8 cellular contexts compared by ENCODE assay signal in genomic region chr17:1829579-1830257, GRCh38. TPM values are rescaled to one million over a fixed set of nuclear protein-coding genes. Genes with fewer than 3 reads are reported as not detected.
DNase-seq lines count a peak whose midpoint lies in the region; ATAC-seq and TF ChIP-seq lines count a peak whose summit lies in the region.

Gene RPA1 (plus strand): TSS chr17:1830005. CDS start chr17:1830094, 89 bp downstream.
A gene with protein sequence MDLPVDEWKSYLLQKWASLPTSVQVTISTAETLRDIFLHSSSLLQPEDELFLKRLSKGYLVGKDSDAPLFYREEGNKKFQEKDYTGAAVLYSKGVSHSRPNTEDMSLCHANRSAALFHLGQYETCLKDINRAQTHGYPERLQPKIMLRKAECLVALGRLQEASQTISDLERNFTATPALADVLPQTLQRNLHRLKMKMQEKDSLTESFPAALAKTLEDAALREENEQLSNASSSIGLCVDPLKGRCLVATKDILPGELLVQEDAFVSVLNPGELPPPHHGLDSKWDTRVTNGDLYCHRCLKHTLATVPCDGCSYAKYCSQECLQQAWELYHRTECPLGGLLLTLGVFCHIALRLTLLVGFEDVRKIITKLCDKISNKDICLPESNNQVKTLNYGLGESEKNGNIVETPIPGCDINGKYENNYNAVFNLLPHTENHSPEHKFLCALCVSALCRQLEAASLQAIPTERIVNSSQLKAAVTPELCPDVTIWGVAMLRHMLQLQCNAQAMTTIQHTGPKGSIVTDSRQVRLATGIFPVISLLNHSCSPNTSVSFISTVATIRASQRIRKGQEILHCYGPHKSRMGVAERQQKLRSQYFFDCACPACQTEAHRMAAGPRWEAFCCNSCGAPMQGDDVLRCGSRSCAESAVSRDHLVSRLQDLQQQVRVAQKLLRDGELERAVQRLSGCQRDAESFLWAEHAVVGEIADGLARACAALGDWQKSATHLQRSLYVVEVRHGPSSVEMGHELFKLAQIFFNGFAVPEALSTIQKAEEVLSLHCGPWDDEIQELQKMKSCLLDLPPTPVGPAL (minus strand): TSS chr17:1829902. CDS start chr17:1827994, 1,908 bp downstream.

- peak; percentile 71 for DNase-seq in DMS79 (lab: John Stamatoyannopoulos, UW)
- DNase-seq in RPMI8226 = peak; percentile 90
- peak; percentile 81 for DNase-seq in fibroblast of pulmonary artery (ENCODE audit: low read depth)
- peak; percentile 95 for DNase-seq in natural killer cell treated with Interleukin-12 subunit alpha and Interleukin-12 subunit beta and Interleukin-15 and Interleukin-18, amount 100 ng/mL, for 72 hours (ENCODE audit: low spot score)
- peak; percentile 77 to 89 (median 86) for DNase-seq in stimulated activated naive CD4-positive, alpha-beta T cell (lab: John Stamatoyannopoulos, UW)

- no peak for TF ChIP-seq RAD21 in Ishikawa (IDR thresholded peaks at IDR 0.05; ENCODE audit: low read depth)

- ATAC-seq in GM21619 (IDR thresholded peaks at IDR 0.05; ENCODE audit: unreplicated experiment) = peak; percentile 68
- peak; percentile 96 for ATAC-seq in activated T-helper 17 cell treated with anti-CD3 and anti-CD28 coated beads, Interleukin-2, amount 50 U/mL, for 72 hours (replicated peaks)
- peak; percentile 100 for ATAC-seq in natural killer cell treated with Interleukin-12 subunit alpha and Interleukin-12 subunit beta and Interleukin-15 and Interleukin-18, amount 100 ng/mL, for 72 hours

- no peak for TF ChIP-seq CTCF in fibroblast of pulmonary artery (IDR thresholded peaks at IDR 0.05; ENCODE audit: low read length, missing control alignments)

- TF ChIP-seq EP300 in Ishikawa (IDR thresholded peaks at IDR 0.05; ENCODE audit: borderline replicate concordance) = no peak

- no peaks in the 10 kb centered on the region for H3K27me3 Mint-ChIP-seq in activated T-helper 17 cell treated with anti-CD3 and anti-CD28 coated beads, Interleukin-2, amount 50 U/mL, for 72 hours
- no peaks in the 10 kb centered on the region for H3K27me3 Mint-ChIP-seq in natural killer cell treated with Interleukin-12 subunit alpha and Interleukin-12 subunit beta and Interleukin-15 and Interleukin-18, amount 100 ng/mL, for 72 hours

- peaks cover 67% of the 10 kb centered on the region for H3K36me3 Mint-ChIP-seq in activated T-helper 17 cell treated with anti-CD3 and anti-CD28 coated beads, Interleukin-2, amount 50 U/mL, for 72 hours (ENCODE audit: low read depth)
- H3K36me3 Mint-ChIP-seq in natural killer cell treated with Interleukin-12 subunit alpha and Interleukin-12 subunit beta and Interleukin-15 and Interleukin-18, amount 100 ng/mL, for 72 hours = peaks cover 13% of the 10 kb centered on the region

- peaks cover 42% of the 10 kb centered on the region for H3K4me1 Mint-ChIP-seq in activated T-helper 17 cell treated with anti-CD3 and anti-CD28 coated beads, Interleukin-2, amount 50 U/mL, for 72 hours
- H3K4me1 Mint-ChIP-seq in natural killer cell treated with Interleukin-12 subunit alpha and Interleukin-12 subunit beta and Interleukin-15 and Interleukin-18, amount 100 ng/mL, for 72 hours (ENCODE audit: low read depth in 2 of 2) = peaks cover 41 to 44% of the 10 kb centered on the region in 2 donors

- peak within 1 kb of the TSS; percentile 79 for H3K4me3 ChIP-seq in fibroblast of pulmonary artery (replicated peaks; ENCODE audit: low read depth, low read length)

- peak within 1 kb of the TSS; percentile 93 for H3K4me3 Mint-ChIP-seq in activated T-helper 17 cell treated with anti-CD3 and anti-CD28 coated beads, Interleukin-2, amount 50 U/mL, for 72 hours
- peak within 1 kb of the TSS; percentile 98 for H3K4me3 Mint-ChIP-seq in natural killer cell treated with Interleukin-12 subunit alpha and Interleukin-12 subunit beta and Interleukin-15 and Interleukin-18, amount 100 ng/mL, for 72 hours

- no peaks in the 10 kb centered on the region for H3K9me3 Mint-ChIP-seq in activated T-helper 17 cell treated with anti-CD3 and anti-CD28 coated beads, Interleukin-2, amount 50 U/mL, for 72 hours
- H3K9me3 Mint-ChIP-seq in natural killer cell treated with Interleukin-12 subunit alpha and Interleukin-12 subunit beta and Interleukin-15 and Interleukin-18, amount 100 ng/mL, for 72 hours = no peaks in the 10 kb centered on the region

- H3K27ac Mint-ChIP-seq in activated T-helper 17 cell treated with anti-CD3 and anti-CD28 coated beads, Interleukin-2, amount 50 U/mL, for 72 hours = peak within 1 kb of the TSS; percentile 87
- H3K27ac Mint-ChIP-seq in natural killer cell treated with Interleukin-12 subunit alpha and Interleukin-12 subunit beta and Interleukin-15 and Interleukin-18, amount 100 ng/mL, for 72 hours = peak within 1 kb of the TSS; percentile 72 to 81

TF ChIP-seq in Ishikawa, 13 proteins besides CTCF, POLR2A, EP300 and RAD21:
- TF ChIP-seq EGR1 (IDR thresholded peaks at IDR 0.05) = no peak
- TF ChIP-seq ZBTB7A (IDR thresholded peaks at IDR 0.05; ENCODE audit: low read depth) = no peak; the same call in 1 of the 2 replicates
- TF ChIP-seq TAF1 (IDR thresholded peaks at IDR 0.05; ENCODE audit: low read depth) = peak; percentile 43; the same call in 1 of the 2 replicates
- peak; percentile 68; the same call in 1 of the 2 replicates for TF ChIP-seq MAX (IDR thresholded peaks at IDR 0.05)
- no peak for TF ChIP-seq TEAD4 (IDR thresholded peaks at IDR 0.05)
- TF ChIP-seq TCF12 (IDR thresholded peaks at IDR 0.05; ENCODE audit: low read depth) = peak; percentile 15; the same call in 1 of the 2 replicates
- no peak; the same call in 1 of the 2 replicates for TF ChIP-seq NFIC (IDR thresholded peaks at IDR 0.05)
- TF ChIP-seq, protein P1, sequence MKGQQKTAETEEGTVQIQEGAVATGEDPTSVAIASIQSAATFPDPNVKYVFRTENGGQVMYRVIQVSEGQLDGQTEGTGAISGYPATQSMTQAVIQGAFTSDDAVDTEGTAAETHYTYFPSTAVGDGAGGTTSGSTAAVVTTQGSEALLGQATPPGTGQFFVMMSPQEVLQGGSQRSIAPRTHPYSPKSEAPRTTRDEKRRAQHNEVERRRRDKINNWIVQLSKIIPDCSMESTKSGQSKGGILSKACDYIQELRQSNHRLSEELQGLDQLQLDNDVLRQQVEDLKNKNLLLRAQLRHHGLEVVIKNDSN (IDR thresholded peaks at IDR 0.05) = peak; percentile 98
- TF ChIP-seq YY1 (IDR thresholded peaks at IDR 0.05; ENCODE audit: low read depth) = peak; percentile 57

RNA-seq across cellular contexts. Expression of gene RPA1, which starts in this region (rescaled TPM):
- 100 to 1,000 TPM; 121 to 139 TPM for total RNA-seq in activated T-helper 17 cell treated with anti-CD3 and anti-CD28 coated beads, Interleukin-2, amount 50 U/mL, for 72 hours
- total RNA-seq in natural killer cell treated with Interleukin-12 subunit alpha and Interleukin-12 subunit beta and Interleukin-15 and Interleukin-18, amount 100 ng/mL, for 72 hours = 100 to 1,000 TPM; 144 to 169 TPM

RNA-seq across cellular contexts. Expression of the second gene that starts in this region (rescaled TPM):
- 10 to 100 TPM; 19.7 to 20.2 TPM for total RNA-seq in activated T-helper 17 cell treated with anti-CD3 and anti-CD28 coated beads, Interleukin-2, amount 50 U/mL, for 72 hours
- 10 to 100 TPM; 28.4 to 35.7 TPM for total RNA-seq in natural killer cell treated with Interleukin-12 subunit alpha and Interleukin-12 subunit beta and Interleukin-15 and Interleukin-18, amount 100 ng/mL, for 72 hours

Comparison
In these comparisons a context has a peak if more than half of its experiments do, and no peak if none do; other contexts are left out.
1. Peak in every context shown above with its lines: DNase-seq, ATAC-seq and H3K4me3 ChIP-seq.